ENCODE assay signal across 23 cellular contexts in genomic region chr4:153090670-153091385, GRCh38.
"Had no signal": no experiment of that assay in that cellular context is flagged by ENCODE, and none has a peak within 500 bp of the region (broad histone marks: within the 10 kb centered on the region; RNA-seq: fewer than 3 reads in every experiment).

No MANE protein-coding gene starts in this region.

- H3K27me3 Mint-ChIP-seq: activated naive CD8-positive, alpha-beta T cell treated with anti-CD3 and anti-CD28 coated beads for 36 hours; effector memory CD8-positive, alpha-beta T cell had no signal

- H3K9me3 ChIP-seq: esophagus muscularis mucosa, gastrocnemius medialis, neutrophil, ovary, prostate gland, transverse colon had no signal

- H3K36me3 Mint-ChIP-seq: activated naive CD8-positive, alpha-beta T cell treated with anti-CD3 and anti-CD28 coated beads for 36 hours; mesothelial cell of epicardium; WTC11 had no signal

- H3K4me3 ChIP-seq: esophagus muscularis mucosa, gastrocnemius medialis, ovary, prostate gland, transverse colon had no signal

- H3K4me3 Mint-ChIP-seq: activated naive CD8-positive, alpha-beta T cell treated with anti-CD3 and anti-CD28 coated beads for 36 hours; activated T-cell treated with anti-CD3 and anti-CD28 coated beads, Interleukin-2, amount 50 U/mL, for 4 hours; effector memory CD8-positive, alpha-beta T cell; mesothelial cell of epicardium; nephron; stimulated activated naive CD8-positive, alpha-beta T cell treated with anti-CD3 and anti-CD28 coated beads, Interleukin-15, Interleukin-2, amounts not matched to agents 100 ng/mL and 50 ng/mL, for 24 hours; T-helper 1 cell treated with Interleukin-12 subunit alpha and Interleukin-12 subunit beta and Interleukin-4 antibody, amounts not matched to agents 30 μg/mL and 1 μg/mL, for 36 hours; WTC11 had no signal

- H3K27me3 ChIP-seq: esophagus muscularis mucosa, gastrocnemius medialis, neutrophil, ovary, transverse colon had no signal

- H3K36me3 ChIP-seq: esophagus muscularis mucosa, gastrocnemius medialis, neutrophil, ovary, prostate gland, transverse colon had no signal

- H3K27ac Mint-ChIP-seq: activated naive CD8-positive, alpha-beta T cell treated with anti-CD3 and anti-CD28 coated beads for 36 hours; activated T-helper 2 cell treated with anti-CD3 and anti-CD28 coated beads, Interferon-gamma antibody, Interleukin-2, Interleukin-4, amounts not matched to agents 10 μg/mL and 5 μg/mL and 100 μg/mL, durations not matched to agents 14 hours and 24 hours and 36 hours; mesothelial cell of epicardium; nephron; stimulated activated naive CD8-positive, alpha-beta T cell treated with anti-CD3 and anti-CD28 coated beads, Interleukin-15, Interleukin-2, amounts not matched to agents 100 ng/mL and 50 ng/mL, for 24 hours; T-helper 1 cell treated with Interleukin-12 subunit alpha and Interleukin-12 subunit beta and Interleukin-4 antibody, amounts not matched to agents 30 μg/mL and 1 μg/mL, for 36 hours; WTC11 had no signal

- H3K27ac ChIP-seq: esophagus muscularis mucosa, gastrocnemius medialis, neutrophil, ovary, prostate gland, transverse colon had no signal

- H3K4me1 Mint-ChIP-seq: mesothelial cell of epicardium, nephron had no signal

- DNase-seq: activated CD8-positive, alpha-beta memory T cell treated with anti-CD3 and anti-CD28 coated beads, Interleukin-2, amount 50 U/mL, for 48 hours; activated naive CD4-positive, alpha-beta T cell treated with Interleukin-2 at 50 U/mL for 16 hours; activated naive CD8-positive, alpha-beta T cell treated with anti-CD3 and anti-CD28 coated beads for 36 hours; activated T-cell treated with anti-CD3 and anti-CD28 coated beads, Interleukin-2, amount 50 U/mL, for 4 hours; effector memory CD8-positive, alpha-beta T cell; gastrocnemius medialis; kidney glomerular epithelial cell; left ventricle myocardium superior; mammary epithelial cell; ovary; stimulated activated CD4-positive, alpha-beta T cell treated with anti-CD3 and anti-CD28 coated beads, Interleukin-12 subunit alpha, Interleukin-12 subunit beta, amount 100 ng/mL, for 4 hours; stimulated activated CD4-positive, alpha-beta T cell treated with anti-CD3 and anti-CD28 coated beads, Interleukin-1b, Interleukin-23, amount 100 ng/mL, for 48 hours; T1000; transverse colon had no signal

- ATAC-seq: activated T-cell treated with anti-CD3 and anti-CD28 coated beads, Interleukin-2, amount 50 U/mL, for 4 hours; effector memory CD8-positive, alpha-beta T cell; gastrocnemius medialis; left ventricle myocardium superior; WTC11 had no signal

- H3K4me1 ChIP-seq: gastrocnemius medialis, prostate gland, transverse colon had no signal

- H3K9me3 Mint-ChIP-seq: activated naive CD8-positive, alpha-beta T cell treated with anti-CD3 and anti-CD28 coated beads for 36 hours; activated T-cell treated with anti-CD3 and anti-CD28 coated beads, Interleukin-2, amount 50 U/mL, for 4 hours; activated T-helper 2 cell treated with anti-CD3 and anti-CD28 coated beads, Interferon-gamma antibody, Interleukin-2, Interleukin-4, amounts not matched to agents 10 μg/mL and 5 μg/mL and 100 μg/mL, durations not matched to agents 14 hours and 24 hours and 36 hours; effector memory CD8-positive, alpha-beta T cell; mesothelial cell of epicardium; nephron; stimulated activated naive CD8-positive, alpha-beta T cell treated with anti-CD3 and anti-CD28 coated beads, Interleukin-15, Interleukin-2, amounts not matched to agents 100 ng/mL and 50 ng/mL, for 24 hours; T-helper 1 cell treated with Interleukin-12 subunit alpha and Interleukin-12 subunit beta and Interleukin-4 antibody, amounts not matched to agents 30 μg/mL and 1 μg/mL, for 36 hours had no signal
